In the genomic region with DNA sequence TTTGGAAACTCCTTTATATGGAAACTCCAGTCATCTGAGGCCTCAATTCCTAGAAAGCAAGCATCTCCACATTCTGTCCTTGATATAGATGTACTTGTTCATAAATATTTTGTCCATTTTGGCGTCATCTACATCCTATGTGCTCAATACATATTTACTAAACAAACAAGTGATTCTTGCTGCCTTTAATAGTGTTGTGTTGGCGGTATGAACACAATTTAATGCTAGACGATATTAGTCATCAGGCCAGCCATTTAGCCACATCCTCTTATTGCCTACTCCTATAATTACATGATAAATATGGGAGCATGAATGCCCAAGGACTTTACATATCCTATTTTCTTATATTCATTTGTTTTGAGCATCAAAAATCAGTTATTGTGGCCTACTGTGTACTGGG, we compare ENCODE assay signal across 16 cellular contexts. TPM values are rescaled to one million over a fixed set of nuclear protein-coding genes. Genes with fewer than 3 reads are reported as not detected.
DNase-seq lines count a peak whose midpoint lies in the region; ATAC-seq and TF ChIP-seq lines count a peak whose summit lies in the region.
"Had no signal": no experiment of that assay in that cellular context is flagged by ENCODE, and none has a peak within 500 bp of the region (broad histone marks: within the 10 kb centered on the region; RNA-seq: fewer than 3 reads in every experiment).

No MANE protein-coding gene starts in this region.

- H3K36me3 ChIP-seq in DOHH2 (ENCODE audit: control insufficient read depth, low read length) (no peaks in the 10 kb centered on the region), PC-3 (ENCODE audit: low read depth, low read length) (no peaks in the 10 kb centered on the region), heart left ventricle (no peaks in the 10 kb centered on the region)
- H3K36me3 ChIP-seq: BLaER1 had no signal

- H3K4me2 ChIP-seq in DOHH2 (ENCODE audit: low read length) (0 out of 2 replicates have a peak overlapping the region, but pooled peaks have one; percentile 49), PC-3 (ENCODE audit: low read length) (peak overlapping the region; percentile 3; the same call in 1 of the 2 replicates)
- H3K4me2 ChIP-seq: GM23338 had no signal

- H4K20me1 ChIP-seq in DOHH2 (ENCODE audit: control insufficient read depth, insufficient read depth, low read depth, low read length) (no peaks in the 10 kb centered on the region), PC-3 (ENCODE audit: low read length) (no peaks in the 10 kb centered on the region)
- H4K20me1 ChIP-seq: BLaER1 had no signal

- no peak overlapping the region for H3K9ac ChIP-seq in PC-3 (ENCODE audit: low read length)
- H3K9ac ChIP-seq: BLaER1 had no signal

- no peak for TF ChIP-seq POLR2A in heart left ventricle (IDR thresholded peaks at IDR 0.05)

- H3K4me3 ChIP-seq in DOHH2 (ENCODE audit: low read length) = no peak overlapping the region
- H3K4me3 ChIP-seq in PC-3 (ENCODE audit: low read length) = no peak overlapping the region
- H3K4me3 ChIP-seq in fibroblast of mammary gland (ENCODE audit: control insufficient read depth, low read depth, low read length) = no peak overlapping the region
- H3K4me3 ChIP-seq in heart left ventricle = no peak overlapping the region
- H3K4me3 ChIP-seq: BLaER1, GM12878, GM23338 had no signal

- no TSS peak for BruUV-seq in PC-3 (replicated peaks; lab: Mats Ljungman, UMichigan)

- H2AFZ ChIP-seq in PC-3 (ENCODE audit: low read length) = no peak overlapping the region
- H2AFZ ChIP-seq: GM23338 had no signal

- no peak overlapping the region for H3K27ac Mint-ChIP-seq in HFFc6
- no peak overlapping the region for H3K27ac Mint-ChIP-seq in natural killer cell
- H3K27ac Mint-ChIP-seq: CD14-positive monocyte; CD4-positive, alpha-beta memory T cell; GM23338 had no signal

- no peak overlapping the region for H3K4me3 Mint-ChIP-seq in HFFc6
- H3K4me3 Mint-ChIP-seq in natural killer cell = no peak overlapping the region
- H3K4me3 Mint-ChIP-seq: CD14-positive monocyte; CD4-positive, alpha-beta memory T cell; GM23338 had no signal

- 95 to 98% (median 97%) methylated on average over 3 of the region's 3 CpGs for WGBS in heart left ventricle, 4 donors

- H3K27me3 Mint-ChIP-seq in HFFc6 (ENCODE audit: insufficient read depth) (peaks cover 1% of the 10 kb centered on the region; the same call in 1 of the 2 replicates), natural killer cell (ENCODE audit: low read depth in 2 of 2) (no peaks in the 10 kb centered on the region)

- CTCF ChIA-PET in PC-3 (lab: Charles Lee) = no interaction called here

- ATAC-seq in PC-3 (peak; percentile 93), natural killer cell (no peak), heart left ventricle (no peak)
- ATAC-seq: GM12878, GM23338 had no signal

- H3K4me1 ChIP-seq in DOHH2 (ENCODE audit: control insufficient read depth, low read length) (peaks cover 20% of the 10 kb centered on the region), PC-3 (ENCODE audit: insufficient read depth, low read length) (peaks cover 22% of the 10 kb centered on the region), heart left ventricle (peaks cover 0 to 6% (median 0%) of the 10 kb centered on the region in 12 donors)

- H3K9me2 ChIP-seq in DOHH2 (replicated peaks; ENCODE audit: control insufficient read depth, low read length) = no peaks in the 10 kb centered on the region
- no peaks in the 10 kb centered on the region for H3K9me2 ChIP-seq in PC-3 (replicated peaks; ENCODE audit: low read length)

- POLR2A ChIA-PET in PC-3 (lab: Charles Lee; ENCODE audit: unreplicated experiment) = no interaction called here

- H3K27me3 ChIP-seq in DOHH2 (ENCODE audit: control insufficient read depth, low read length) (no peaks in the 10 kb centered on the region), PC-3 (ENCODE audit: low read length) (no peaks in the 10 kb centered on the region), heart left ventricle (no peaks in the 10 kb centered on the region)
- H3K27me3 ChIP-seq: BLaER1 had no signal

- H3K27ac ChIP-seq in DOHH2 (ENCODE audit: low read depth, low read length) (no peak overlapping the region), PC-3 (ENCODE audit: low read length) (no peak overlapping the region), heart left ventricle (no peak overlapping the region)
- H3K27ac ChIP-seq: BLaER1 had no signal

- no peaks in the 10 kb centered on the region for H3K79me2 ChIP-seq in DOHH2 (ENCODE audit: control insufficient read depth, low read length)
- no peaks in the 10 kb centered on the region for H3K79me2 ChIP-seq in PC-3 (ENCODE audit: low read length)

- TF ChIP-seq CTCF in DOHH2 (IDR thresholded peaks at IDR 0.05; ENCODE audit: low read depth, low read length, poor library complexity, severe bottlenecking) = no peak
- no peak for TF ChIP-seq CTCF in HFFc6 (IDR thresholded peaks at IDR 0.05)
- no peak for TF ChIP-seq CTCF in PC-3 (conservative IDR thresholded peaks at IDR 0.05; ENCODE audit: low read depth, low read length)
- TF ChIP-seq CTCF in fibroblast of mammary gland (conservative IDR thresholded peaks at IDR 0.05; ENCODE audit: control insufficient read depth, insufficient read depth, low read depth, low read length) = no peak
- no peak for TF ChIP-seq CTCF in natural killer cell (IDR thresholded peaks at IDR 0.05)
- TF ChIP-seq CTCF in heart left ventricle (IDR thresholded peaks at IDR 0.05) = no peak

- no peaks in the 10 kb centered on the region for H3K9me3 Mint-ChIP-seq in HFFc6
- H3K9me3 Mint-ChIP-seq in natural killer cell = no peaks in the 10 kb centered on the region
- H3K9me3 Mint-ChIP-seq: CD4-positive, alpha-beta memory T cell; GM23338 had no signal

- H3F3A ChIP-seq in DOHH2 (ENCODE audit: control insufficient read depth, insufficient read depth) (no peaks in the 10 kb centered on the region), PC-3 (ENCODE audit: low read length, unreplicated experiment) (no peaks in the 10 kb centered on the region)

- no peaks in the 10 kb centered on the region for H3K36me3 Mint-ChIP-seq in HFFc6 (ENCODE audit: low read depth)
- no peaks in the 10 kb centered on the region for H3K36me3 Mint-ChIP-seq in natural killer cell
- H3K36me3 Mint-ChIP-seq: CD14-positive monocyte; CD4-positive, alpha-beta memory T cell had no signal

- H3K9me3 ChIP-seq in DOHH2 (ENCODE audit: control insufficient read depth, insufficient read depth, low read length) (no peaks in the 10 kb centered on the region), PC-3 (ENCODE audit: low read length) (no peaks in the 10 kb centered on the region), heart left ventricle (no peaks in the 10 kb centered on the region)
- H3K9me3 ChIP-seq: BLaER1 had no signal

- peaks cover 32% of the 10 kb centered on the region for H3K4me1 Mint-ChIP-seq in HFFc6 (ENCODE audit: low read depth)
- no peaks in the 10 kb centered on the region for H3K4me1 Mint-ChIP-seq in natural killer cell
- H3K4me1 Mint-ChIP-seq: CD4-positive, alpha-beta memory T cell had no signal

- intact Hi-C loops in PC-3 (cut with micrococcal nuclease) (no loop called here), natural killer cell (cut with micrococcal nuclease) (no loop called here), heart left ventricle (cut with DNase I) (no loop called here)

- DNase-seq in HFFc6 (peak; percentile 11), PC-3 (peak; percentile 72), fibroblast of mammary gland (ENCODE audit: low read depth) (peak; percentile 13), NCI-H446 treated with DMSO at 0.1 percent for 48 hours (lab: John Stamatoyannopoulos, UW) (no peak), natural killer cell (no peak), heart left ventricle (no peak)
- DNase-seq: 8988T; CD4-positive, alpha-beta memory T cell; HCEC 1CT; KG1 had no signal

RNA-seq across cellular contexts. Expression of a gene that starts 18.5 kb away (rescaled TPM):
- 10 to 100 TPM; 25.4 to 30.0 (median 27.5) TPM for total RNA-seq in HFFc6 (2021; fragmentation: NEBNext Ultra II Directional; extraction: Animal tissue kit (Norgen Biotek cat#: 25700))
- total RNA-seq in PC-3 (2014; rRNA removed) = 72.6 and 73.4 TPM in 2 replicates
- 100 to 1,000 TPM; 244 to 278 (median 261) TPM for total RNA-seq in natural killer cell
- total RNA-seq in heart left ventricle = 10 to 100 TPM; 11.3 to 50.6 (median 26.3) TPM
- 10 to 100 TPM; 36.2 to 74.7 TPM for polyA plus RNA-seq in heart left ventricle

RNA-seq across cellular contexts. Expression of a gene that starts 49.0 kb away (rescaled TPM):
- under 1 TPM; 0.11 to 0.77 (median 0.47) TPM for total RNA-seq in HFFc6 (2021; fragmentation: NEBNext Ultra II Directional; extraction: Animal tissue kit (Norgen Biotek cat#: 25700))
- total RNA-seq in PC-3 (2014; rRNA removed) (0.15 and 0.29 TPM in 2 replicates), natural killer cell (1 to 10 TPM in 2 of 3 donors, under 1 TPM in 1; 0.99 to 3.0 (median 2.4) TPM), heart left ventricle (1 to 10 TPM; 1.3 to 7.3 (median 2.7) TPM)
- 1 to 10 TPM in 1 of 2 donors, under 1 TPM in 1; 0.40 to 4.0 TPM for polyA plus RNA-seq in heart left ventricle
- total RNA-seq: G401 had no signal

Comparison
In these comparisons a context has a peak if more than half of its experiments do, and no peak if none do; other contexts are left out.
1. DNase-seq: peak in HFFc6 (single experiment), PC-3 (single experiment) and fibroblast of mammary gland (single experiment); none in NCI-H446 treated with DMSO at 0.1 percent for 48 hours (single experiment), natural killer cell (single experiment) and heart left ventricle (0 of 5).